7 cellular contexts compared by ENCODE assay signal in the genomic region with DNA sequence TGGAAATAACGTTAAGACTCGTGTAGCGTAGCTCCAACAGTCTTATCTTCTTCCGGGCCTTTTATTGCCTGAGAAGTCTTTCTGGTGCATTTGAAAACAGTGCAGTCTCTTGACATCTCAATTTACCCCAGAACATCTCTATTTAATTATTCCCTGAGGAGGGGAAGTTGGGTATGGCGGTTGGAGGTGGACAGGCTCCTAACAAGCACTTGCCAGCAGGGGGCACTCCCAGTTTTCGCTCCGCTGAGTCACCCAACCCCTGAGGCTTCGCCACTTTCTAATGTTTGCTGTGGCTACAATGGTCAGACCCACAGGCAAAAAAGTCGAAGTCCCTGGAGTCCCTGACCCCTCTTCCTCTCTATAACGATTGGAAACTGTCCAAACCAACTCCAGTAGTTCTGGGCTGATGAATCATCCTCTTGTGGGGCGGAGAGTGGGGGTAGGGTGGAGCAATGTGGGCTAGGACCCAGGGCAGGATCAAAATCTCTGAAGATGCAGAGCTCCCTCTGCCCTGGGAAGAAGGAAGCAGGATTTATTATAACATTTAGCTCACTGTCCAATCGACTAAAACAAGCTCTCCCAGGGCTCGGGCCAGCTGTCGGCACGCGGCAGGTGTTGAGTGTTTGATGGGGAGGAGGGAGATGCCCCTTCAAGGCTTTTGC.
A peak's percentile ranks its signal among the peaks of the same experiment; 100 is the strongest.
DNase-seq lines count a peak whose midpoint lies in the region; ATAC-seq and TF ChIP-seq lines count a peak whose summit lies in the region.

No MANE protein-coding gene starts in this region.

- H3K4me1 ChIP-seq in OCI-LY3 (ENCODE audit: low read length) (no peaks in the 10 kb centered on the region), mucosa of descending colon (ENCODE audit: low read depth) (peaks cover 3% of the 10 kb centered on the region)

- CTCF ChIA-PET in GM10248 (lab: Yijun Ruan, JAX) = interaction anchor here (0.8 to 3.6 kb wide), 11 partner anchors 10 to 697 kb away, joined by 3 to 27 read pairs (median 4); no protein-coding TSS in a partner anchor

- H3K79me2 ChIP-seq in OCI-LY3 (ENCODE audit: low read length) = no peaks in the 10 kb centered on the region

- no peaks in the 10 kb centered on the region for H4K20me1 ChIP-seq in OCI-LY3 (ENCODE audit: insufficient read depth, low read length)

- no peaks in the 10 kb centered on the region for H3K9me3 ChIP-seq in OCI-LY3 (ENCODE audit: insufficient read depth, low read length)
- no peaks in the 10 kb centered on the region for H3K9me3 ChIP-seq in mucosa of descending colon

- H3K27ac ChIP-seq in OCI-LY3 (ENCODE audit: low read length) (no peak overlapping the region), epithelial cell of prostate (peak overlapping the region; percentile 70)

- H3K36me3 ChIP-seq in OCI-LY3 (replicated peaks; ENCODE audit: low read depth, low read length) (no peaks in the 10 kb centered on the region), mucosa of descending colon (ENCODE audit: low read depth) (no peaks in the 10 kb centered on the region)

- H3K4me3 ChIP-seq in OCI-LY3 (ENCODE audit: low read length) (no peak overlapping the region), mucosa of descending colon (no peak overlapping the region)

- no peak overlapping the region for H2AFZ ChIP-seq in OCI-LY3 (ENCODE audit: low read depth, low read length)

- no peak overlapping the region for H3K9ac ChIP-seq in OCI-LY3 (ENCODE audit: low read length)

- intact Hi-C loops in mucosa of descending colon (cut with DNase I, micrococcal nuclease) = no loop called here

- POLR2A ChIA-PET in GM10248 (lab: Yijun Ruan, JAX) = no interaction called here

- DNase-seq in GM10248 (ENCODE audit: extremely low spot score) = peak; percentile 46
- peak; percentile 40 for DNase-seq in epithelial cell of prostate (ENCODE audit: low read depth, low spot score)
- peak; percentile 40 to 70 (median 58) for DNase-seq in mucosa of descending colon
- no peak for DNase-seq in dedifferentiated amniotic fluid mesenchymal stem cell (ENCODE audit: extremely low spot score)
- DNase-seq in activated CD4-positive, CD25-positive, alpha-beta regulatory T cell (lab: John Stamatoyannopoulos, UW) = no peak

- H3K27me3 ChIP-seq in OCI-LY3 (ENCODE audit: low read depth, low read length) = 0 out of 2 replicates have a peak, but pooled peaks cover 16% of the 10 kb centered on the region

- H3K4me2 ChIP-seq in OCI-LY3 (ENCODE audit: low read length) = no peak overlapping the region

- TF ChIP-seq CTCF in GM10248 (IDR thresholded peaks at IDR 0.05; ENCODE audit: control extremely low read depth, extremely low read depth, low read depth, missing control alignments) (peak; percentile 39), OCI-LY3 (IDR thresholded peaks at IDR 0.05; ENCODE audit: low read depth, low read length) (peak; percentile 77), mucosa of descending colon (IDR thresholded peaks at IDR 0.05) (peak; percentile 13)

- ATAC-seq in HG02588 (IDR thresholded peaks at IDR 0.05; ENCODE audit: unreplicated experiment) (peak; percentile 46), mucosa of descending colon (peak; percentile 61)

Comparison
In these comparisons a context has a peak if more than half of its experiments do, and no peak if none do; other contexts are left out.
1. DNase-seq: peak in GM10248 (single experiment), epithelial cell of prostate (single experiment) and mucosa of descending colon (3 of 3); none in dedifferentiated amniotic fluid mesenchymal stem cell (single experiment) and activated CD4-positive, CD25-positive, alpha-beta regulatory T cell (0 of 4).
2. CTCF ChIP-seq: peak in every context shown above with its lines; median percentile 77 in OCI-LY3; 39 in GM10248; 13 in mucosa of descending colon.